Comparison of ENCODE assay signal across 8 cellular contexts in genomic region chr17:76681222-76682137, GRCh38. TPM values are rescaled to one million over a fixed set of nuclear protein-coding genes. Genes with fewer than 3 reads are reported as not detected.
DNase-seq lines count a peak whose midpoint lies in the region; ATAC-seq, FAIRE-seq and TF ChIP-seq lines count a peak whose summit lies in the region.

No MANE protein-coding gene starts in this region.

- H3K4me2 ChIP-seq in neural cell (ENCODE audit: low read length), result no peak overlapping the region

- no peak overlapping the region for H2AFZ ChIP-seq in neural cell (ENCODE audit: low read depth, low read length)

- FAIRE-seq in HTR-8/SVneo (lab: Jason Lieb, UNC), result peak; percentile 72

- TF ChIP-seq EP300 in neural cell (conservative IDR thresholded peaks at IDR 0.05; ENCODE audit: poor library complexity, severe bottlenecking) (no peak), stomach (IDR thresholded peaks at IDR 0.05) (no peak)

- H3K27me3 Mint-ChIP-seq in CD14-positive monocyte (ENCODE audit: low read depth in 3 of 3), result peaks cover 0 to 4% (median 2%) of the 10 kb centered on the region in 3 donors

- no peak overlapping the region for H3K4me3 Mint-ChIP-seq in CD14-positive monocyte

- H4K20me1 ChIP-seq in neural cell (ENCODE audit: insufficient read depth), result no peaks in the 10 kb centered on the region

- no peaks in the 10 kb centered on the region for H3K9me2 ChIP-seq in neural cell (ENCODE audit: insufficient read depth, low read length)

- no peaks in the 10 kb centered on the region for H3K9me3 ChIP-seq in neural cell (ENCODE audit: low read length)
- no peaks in the 10 kb centered on the region for H3K9me3 ChIP-seq in stomach

- H3K79me2 ChIP-seq in neural cell (replicated peaks; ENCODE audit: insufficient read depth, low read length), result no peaks in the 10 kb centered on the region

- H3K9me3 Mint-ChIP-seq in CD14-positive monocyte, result peaks cover 0 to 2% (median 0%) of the 10 kb centered on the region in 7 donors

- no peak for TF ChIP-seq POLR2A in stomach (IDR thresholded peaks at IDR 0.05)

- H3K4me3 ChIP-seq in neural cell (ENCODE audit: low read length) (no peak overlapping the region), stomach (no peak overlapping the region)

- 47 to 60% (median 57%) methylated on average over 12 to 16 of the region's 16 CpGs for WGBS in stomach, 5 donors

- DNase-seq in CD14-positive monocyte (ENCODE audit: low spot score), result peak; percentile 68
- DNase-seq in HTR-8/SVneo (ENCODE audit: insufficient read length, low spot score), result peak; percentile 83
- DNase-seq in OCI-M1 (lab: John Stamatoyannopoulos, UW), result peak; percentile 89
- peak; percentile 73 for DNase-seq in activated T-cell treated with anti-CD3 and anti-CD28 coated beads, Interleukin-2, amount 50 U/mL, for 1 hour
- peak; percentile 58 for DNase-seq in fibroblast of gingiva (ENCODE audit: low read depth)
- peak; percentile 80 for DNase-seq in stomach

- H3K36me3 ChIP-seq in neural cell (ENCODE audit: insufficient read depth, low read length) (no peaks in the 10 kb centered on the region), stomach (peaks cover 0 to 52% (median 38%) of the 10 kb centered on the region in 4 donors)

- intact Hi-C loops in CD14-positive monocyte (cut with micrococcal nuclease) (no loop called here), stomach (cut with DNase I; ENCODE audit: low total_unique reads) (no loop called here)

- H3K27ac Mint-ChIP-seq in CD14-positive monocyte, result peak overlapping the region in 2 of 7 donors; percentile 24 to 26

- ATAC-seq in HG03521 (IDR thresholded peaks at IDR 0.05; ENCODE audit: unreplicated experiment), result no peak

- H3K4me1 Mint-ChIP-seq in CD14-positive monocyte, result peaks cover 3% of the 10 kb centered on the region

- peaks cover 16 to 67% (median 45%) of the 10 kb centered on the region in 4 donors for H3K4me1 ChIP-seq in stomach

- TF ChIP-seq RAD21 in neural cell (conservative IDR thresholded peaks at IDR 0.05), result peak; percentile 69

- peak overlapping the region; percentile 45 for H3K9ac ChIP-seq in neural cell (ENCODE audit: low read length)

- H3K27me3 ChIP-seq in neural cell (ENCODE audit: insufficient read depth, low read depth, low read length) (no peaks in the 10 kb centered on the region), stomach (no peaks in the 10 kb centered on the region)

- H3F3A ChIP-seq in neural cell (ENCODE audit: insufficient read depth, low read length, poor library complexity, severe bottlenecking), result no peaks in the 10 kb centered on the region

- H3K36me3 Mint-ChIP-seq in CD14-positive monocyte, result no peaks in the 10 kb centered on the region

- TF ChIP-seq CTCF in CD14-positive monocyte (IDR thresholded peaks at IDR 0.05), result peak; percentile 78
- peak; percentile 78 for TF ChIP-seq CTCF in neural cell (IDR thresholded peaks at IDR 0.05; ENCODE audit: poor library complexity, severe bottlenecking)
- peak in 5 of 7 experiments; percentile 39 to 88 (median 78) for TF ChIP-seq CTCF in stomach (IDR thresholded peaks at IDR 0.05)

- H3K27ac ChIP-seq in neural cell (ENCODE audit: low read length) (peak overlapping the region; percentile 17), stomach (peak overlapping the region in 4 of 5 donors; percentile 28 to 66 (median 32))

TF ChIP-seq in neural cell, 6 proteins besides CTCF, POLR2A, EP300 and RAD21:
- TF ChIP-seq SMC3 (conservative IDR thresholded peaks at IDR 0.05; ENCODE audit: poor library complexity), result peak; percentile 73
- TF ChIP-seq REST (IDR thresholded peaks at IDR 0.05; ENCODE audit: borderline replicate concordance), result no peak
- TF ChIP-seq POLR2AphosphoS5 (IDR thresholded peaks at IDR 0.05), result peak; percentile 12

RNA-seq across cellular contexts. Expression of gene MXRA7, which starts 29.3 kb away (rescaled TPM):
- polyA plus RNA-seq in CD14-positive monocyte, result under 1 TPM; 0.30 to 0.81 TPM
- 137 and 143 TPM in 2 replicates for polyA plus RNA-seq in neural cell
- 109 and 114 TPM in 2 replicates for polyA minus RNA-seq in neural cell
- 100 to 1,000 TPM in 2 of 5 donors, 10 to 100 TPM in 3; 41.4 to 209 (median 86.9) TPM for total RNA-seq in stomach
- polyA plus RNA-seq in stomach, result 100 to 1,000 TPM in 1 of 3 donors, 10 to 100 TPM in 2; 44.5 to 102 (median 54.5) TPM

RNA-seq across cellular contexts. Expression of gene ST6GALNAC1, which starts 37.9 kb away (rescaled TPM):
- not detected for polyA plus RNA-seq in CD14-positive monocyte
- not detected in 2 replicates for polyA plus RNA-seq in neural cell
- not detected in 2 replicates for polyA minus RNA-seq in neural cell
- 100 to 1,000 TPM in 2 of 5 donors, 10 to 100 TPM in 3; 41.1 to 257 (median 94.2) TPM for total RNA-seq in stomach
- 10 to 100 TPM; 28.0 to 72.8 (median 34.5) TPM for polyA plus RNA-seq in stomach

RNA-seq across cellular contexts. Expression of gene JMJD6, which starts 44.9 kb away (rescaled TPM):
- 10 to 100 TPM; 24.6 to 26.2 TPM for polyA plus RNA-seq in CD14-positive monocyte
- 21.7 and 37.6 TPM in 2 replicates for polyA plus RNA-seq in neural cell
- 23.3 and 23.4 TPM in 2 replicates for polyA minus RNA-seq in neural cell
- total RNA-seq in stomach, result 10 to 100 TPM in 3 of 5 donors, 1 to 10 TPM in 2; 9.3 to 47.3 (median 16.5) TPM
- polyA plus RNA-seq in stomach, result 10 to 100 TPM; 25.8 to 32.5 (median 28.5) TPM

RNA-seq across cellular contexts. Expression of gene METTL23, which starts 45.2 kb away (rescaled TPM):
- polyA plus RNA-seq in CD14-positive monocyte, result 10 to 100 TPM; 56.5 to 71.3 TPM
- polyA plus RNA-seq in neural cell, result 53.3 and 59.8 TPM in 2 replicates
- polyA minus RNA-seq in neural cell, result 21.7 and 26.0 TPM in 2 replicates
- total RNA-seq in stomach, result 10 to 100 TPM in 4 of 5 donors, 1 to 10 TPM in 1; 1.2 to 72.1 (median 15.5) TPM
- 10 to 100 TPM; 35.4 to 42.0 (median 35.6) TPM for polyA plus RNA-seq in stomach

RNA-seq across cellular contexts. Expression of gene SRSF2, which starts 55.7 kb away (rescaled TPM):
- polyA plus RNA-seq in CD14-positive monocyte (100 to 1,000 TPM; 124 to 125 TPM), neural cell (350 and 355 TPM in 2 replicates), stomach (100 to 1,000 TPM in 2 of 3 donors, 10 to 100 TPM in 1; 96.4 to 166 (median 106) TPM)
- 135 and 143 TPM in 2 replicates for polyA minus RNA-seq in neural cell
- total RNA-seq in stomach, result 100 to 1,000 TPM; 166 to 340 (median 280) TPM

Comparison
In these comparisons a context has a peak if more than half of its experiments do, and no peak if none do; other contexts are left out.
1. RNA of gene MXRA7, which starts 29.3 kb away (polyA plus RNA-seq): 137 to 143 TPM in neural cell and 44.5 to 102 TPM in stomach; 0.30 to 0.81 TPM in CD14-positive monocyte; every median in the first group is over 10 times any median in the second.
2. RNA of gene ST6GALNAC1, which starts 37.9 kb away (polyA plus RNA-seq): 28.0 to 72.8 TPM in stomach; not detected in CD14-positive monocyte and not detected in neural cell; every median in the first group is over 10 times any median in the second.
3. Peak in every context shown above with its lines, with median percentiles within 50 percentile points of each other: DNase-seq and CTCF ChIP-seq.